1 cellular context compared by ENCODE assay signal in the genomic region with DNA sequence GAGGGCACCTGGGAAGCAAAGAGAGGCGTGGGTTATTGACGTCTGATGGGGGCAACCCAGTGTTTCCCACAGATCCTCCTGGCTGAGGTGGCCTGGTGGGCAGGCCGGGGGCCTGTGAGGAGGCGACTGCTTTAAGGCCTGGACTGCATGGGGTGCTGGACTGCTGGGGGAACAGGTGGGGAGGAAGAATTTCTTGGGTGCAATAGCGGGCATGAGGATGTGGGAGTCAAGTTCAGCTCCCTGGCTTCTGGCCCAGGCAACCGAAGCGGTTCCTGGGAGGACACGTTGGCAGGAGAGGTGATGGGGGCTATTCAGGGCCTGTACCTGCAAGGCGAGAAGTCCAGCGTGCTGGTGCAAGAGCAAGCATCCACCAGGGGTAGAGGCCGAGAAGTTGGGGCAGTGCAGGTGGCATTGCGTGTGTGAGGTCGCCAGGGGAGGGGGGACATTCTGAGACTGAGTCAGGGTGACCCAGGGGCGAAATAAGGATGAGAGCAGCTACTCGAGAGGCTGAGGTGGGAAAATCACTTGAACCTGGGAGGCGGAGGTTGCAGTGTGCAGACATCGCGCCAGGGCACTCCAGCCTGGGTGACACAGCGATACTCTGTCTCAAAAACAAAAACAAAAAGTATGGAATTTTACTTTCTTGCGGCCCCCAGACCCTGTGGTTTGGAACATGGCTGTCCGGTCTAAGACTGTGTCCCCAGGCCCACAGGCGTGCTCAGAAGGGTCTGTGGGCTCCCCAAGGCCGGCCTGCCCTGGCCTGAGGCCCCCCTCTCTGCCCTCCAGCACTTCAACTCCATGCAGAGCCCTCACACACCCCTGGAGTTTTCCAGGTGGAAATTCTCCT.
TF ChIP-seq lines count a peak whose summit lies in the region.

No MANE protein-coding gene starts in this region.

TF ChIP-seq in HepG2, 621 proteins besides CTCF, POLR2A, EP300 and RAD21:
- TF ChIP-seq, protein P1, sequence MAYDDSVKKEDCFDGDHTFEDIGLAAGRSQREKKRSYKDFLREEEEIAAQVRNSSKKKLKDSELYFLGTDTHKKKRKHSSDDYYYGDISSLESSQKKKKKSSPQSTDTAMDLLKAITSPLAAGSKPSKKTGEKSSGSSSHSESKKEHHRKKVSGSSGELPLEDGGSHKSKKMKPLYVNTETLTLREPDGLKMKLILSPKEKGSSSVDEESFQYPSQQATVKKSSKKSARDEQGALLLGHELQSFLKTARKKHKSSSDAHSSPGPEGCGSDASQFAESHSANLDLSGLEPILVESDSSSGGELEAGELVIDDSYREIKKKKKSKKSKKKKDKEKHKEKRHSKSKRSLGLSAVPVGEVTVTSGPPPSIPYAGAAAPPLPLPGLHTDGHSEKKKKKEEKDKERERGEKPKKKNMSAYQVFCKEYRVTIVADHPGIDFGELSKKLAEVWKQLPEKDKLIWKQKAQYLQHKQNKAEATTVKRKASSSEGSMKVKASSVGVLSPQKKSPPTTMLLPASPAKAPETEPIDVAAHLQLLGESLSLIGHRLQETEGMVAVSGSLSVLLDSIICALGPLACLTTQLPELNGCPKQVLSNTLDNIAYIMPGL (CRISPR knock-in tag; IDR thresholded peaks at IDR 0.05; ENCODE audit: borderline replicate concordance in 1 of 2, low read depth in 1 of 2) = no peak
- TF ChIP-seq RXRB (CRISPR knock-in tag; IDR thresholded peaks at IDR 0.05; ENCODE audit: borderline replicate concordance) = no peak
- TF ChIP-seq, protein P2, sequence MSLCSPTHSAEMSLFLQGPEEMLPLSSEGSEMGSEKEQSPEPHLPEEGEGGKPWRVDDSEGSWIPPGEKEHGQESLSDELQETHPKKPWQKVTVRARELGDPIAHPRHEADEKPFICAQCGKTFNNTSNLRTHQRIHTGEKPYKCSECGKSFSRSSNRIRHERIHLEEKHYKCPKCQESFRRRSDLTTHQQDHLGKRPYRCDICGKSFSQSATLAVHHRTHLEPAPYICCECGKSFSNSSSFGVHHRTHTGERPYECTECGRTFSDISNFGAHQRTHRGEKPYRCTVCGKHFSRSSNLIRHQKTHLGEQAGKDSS (CRISPR knock-in tag; IDR thresholded peaks at IDR 0.05; ENCODE audit: borderline replicate concordance, low read depth) = no peak
- TF ChIP-seq ZSCAN22 (CRISPR knock-in tag; IDR thresholded peaks at IDR 0.05) = no peak
- TF ChIP-seq ZZZ3 (CRISPR knock-in tag; IDR thresholded peaks at IDR 0.05; ENCODE audit: borderline replicate concordance) = no peak
- TF ChIP-seq ZNF296 (CRISPR knock-in tag; conservative IDR thresholded peaks at IDR 0.05) = no peak
- TF ChIP-seq, protein P3, sequence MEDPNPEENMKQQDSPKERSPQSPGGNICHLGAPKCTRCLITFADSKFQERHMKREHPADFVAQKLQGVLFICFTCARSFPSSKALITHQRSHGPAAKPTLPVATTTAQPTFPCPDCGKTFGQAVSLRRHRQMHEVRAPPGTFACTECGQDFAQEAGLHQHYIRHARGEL (CRISPR knock-in tag; IDR thresholded peaks at IDR 0.05) = no peak
- no peak for TF ChIP-seq ZNF614 (CRISPR knock-in tag; IDR thresholded peaks at IDR 0.05; ENCODE audit: borderline replicate concordance)
- no peak for TF ChIP-seq SNAI1 (CRISPR knock-in tag; IDR thresholded peaks at IDR 0.05; ENCODE audit: borderline replicate concordance)
- TF ChIP-seq SATB2 (CRISPR knock-in tag; IDR thresholded peaks at IDR 0.05) = no peak
- TF ChIP-seq ZFP36L2 (CRISPR knock-in tag; IDR thresholded peaks at IDR 0.05) = no peak
- no peak for TF ChIP-seq ZNF10 (CRISPR knock-in tag; IDR thresholded peaks at IDR 0.05; ENCODE audit: borderline replicate concordance, low read depth)
- TF ChIP-seq TAF1 (CRISPR knock-in tag; IDR thresholded peaks at IDR 0.05) = no peak
- no peak for TF ChIP-seq ZNF430 (CRISPR knock-in tag; IDR thresholded peaks at IDR 0.05)
- no peak for TF ChIP-seq HNRNPH1 (optimal IDR thresholded peaks at IDR 0.05; ENCODE audit: low read depth, low read length)
- TF ChIP-seq CCAR2 (optimal IDR thresholded peaks at IDR 0.05; ENCODE audit: low read depth, low read length) = no peak
- no peak for TF ChIP-seq PAX8 (CRISPR knock-in tag; IDR thresholded peaks at IDR 0.05; ENCODE audit: borderline replicate concordance)
- no peak for TF ChIP-seq RARG (CRISPR knock-in tag; IDR thresholded peaks at IDR 0.05; ENCODE audit: low read depth)
- no peak for TF ChIP-seq TCF12 (IDR thresholded peaks at IDR 0.05)
- no peak for TF ChIP-seq TCF12 (CRISPR knock-in tag; IDR thresholded peaks at IDR 0.05)
